Comparison of ENCODE assay signal across 8 cellular contexts in genomic region chr10:74150151-74151056, GRCh38.
DNase-seq lines count a peak whose midpoint lies in the region; ATAC-seq and TF ChIP-seq lines count a peak whose summit lies in the region.

TSS of gene AP3M1 (minus strand) at chr10:74150828. CDS start at chr10:74138379, 12,449 bp downstream.

- peak; percentile 40 for ATAC-seq in GM21526 (IDR thresholded peaks at IDR 0.05; ENCODE audit: low FRiP score, unreplicated experiment)

- TF ChIP-seq CTCF in DOHH2 (IDR thresholded peaks at IDR 0.05; ENCODE audit: low read depth, low read length, poor library complexity, severe bottlenecking), result no peak

- peak within 1 kb of the TSS; percentile 100 for H3K4me3 ChIP-seq in DOHH2 (ENCODE audit: low read length)
- peak within 1 kb of the TSS; percentile 81 for H3K4me3 ChIP-seq in skeletal muscle cell (ENCODE audit: low read depth, low read length)

- peak within 1 kb of the TSS; percentile 72 for H3K27ac ChIP-seq in DOHH2 (ENCODE audit: low read depth, low read length)

- no peaks in the 10 kb centered on the region for H4K20me1 ChIP-seq in DOHH2 (ENCODE audit: control insufficient read depth, insufficient read depth, low read depth, low read length)

- H3K9me3 ChIP-seq in DOHH2 (ENCODE audit: control insufficient read depth, insufficient read depth, low read length), result no peaks in the 10 kb centered on the region

- DNase-seq in HuH-7.5 (ENCODE audit: low spot score) (peak; percentile 59), T-helper 1 cell (peak in 4 of 5 donors; percentile 77 to 84 (median 80)), amniotic epithelial cell (ENCODE audit: low read depth) (peak; percentile 24), hypothalamus (lab: John Stamatoyannopoulos, UW) (peak in 49 of 51 donors; percentile 23 to 91 (median 74)), skeletal muscle cell (ENCODE audit: low read depth) (no peak), T1000 (lab: John Stamatoyannopoulos, UW) (no peak)

- H3K9me2 ChIP-seq in DOHH2 (replicated peaks; ENCODE audit: control insufficient read depth, low read length), result no peaks in the 10 kb centered on the region

- 0 out of 2 replicates have a peak, but pooled peaks cover 2% of the 10 kb centered on the region for H3F3A ChIP-seq in DOHH2 (ENCODE audit: control insufficient read depth, insufficient read depth)

- H3K4me1 ChIP-seq in DOHH2 (ENCODE audit: control insufficient read depth, low read length), result peaks cover 19% of the 10 kb centered on the region

- H3K79me2 ChIP-seq in DOHH2 (ENCODE audit: control insufficient read depth, low read length), result peaks cover 89% of the 10 kb centered on the region

- H3K27me3 ChIP-seq in DOHH2 (ENCODE audit: control insufficient read depth, low read length), result no peaks in the 10 kb centered on the region

- peaks cover 19% of the 10 kb centered on the region for H3K36me3 ChIP-seq in DOHH2 (ENCODE audit: control insufficient read depth, low read length)

- H3K4me2 ChIP-seq in DOHH2 (ENCODE audit: low read length), result peak within 1 kb of the TSS; percentile 68

Comparison
In these comparisons a context has a peak if more than half of its experiments do, and no peak if none do; other contexts are left out.
1. DNase-seq: peak in HuH-7.5 (single experiment), T-helper 1 cell (4 of 5), amniotic epithelial cell (single experiment) and hypothalamus (49 of 51); none in skeletal muscle cell (single experiment) and T1000 (single experiment).